ENCODE assay signal across 6 cellular contexts in the genomic region with DNA sequence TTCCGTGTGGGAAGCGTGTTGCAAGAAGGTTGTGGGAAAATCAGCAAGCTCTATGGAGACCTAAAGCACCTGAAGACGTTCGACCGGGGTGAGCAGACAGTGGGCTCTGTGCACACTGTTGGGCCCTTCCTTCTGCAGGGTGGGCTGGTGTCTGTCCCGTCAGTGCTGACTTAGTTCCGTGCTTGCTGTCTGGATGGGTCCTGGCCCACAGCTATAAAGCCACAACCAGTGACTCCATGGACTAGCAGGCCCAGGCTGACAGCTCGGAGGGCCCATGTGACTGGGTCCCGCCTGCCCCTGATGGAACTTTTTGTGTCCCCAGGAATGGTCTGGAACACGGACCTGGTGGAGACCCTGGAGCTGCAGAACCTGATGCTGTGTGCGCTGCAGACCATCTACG. TPM values are rescaled to one million over a fixed set of nuclear protein-coding genes. Genes with fewer than 3 reads are reported as not detected.
"Had no signal": no experiment of that assay in that cellular context is flagged by ENCODE, and none has a peak within 500 bp of the region (broad histone marks: within the 10 kb centered on the region; RNA-seq: fewer than 3 reads in every experiment).

No MANE protein-coding gene starts in this region.

RNA-seq across cellular contexts. Expression of a gene that starts 59.7 kb away (rescaled TPM):
- total RNA-seq: activated T-helper 2 cell treated with anti-CD3 and anti-CD28 coated beads, Interferon-gamma antibody, Interleukin-2, Interleukin-4, amounts not matched to agents 10 μg/mL and 5 μg/mL and 100 μg/mL, durations not matched to agents 14 hours and 24 hours and 36 hours; ascending aorta; chondrocyte; Peyer's patch; SJSA1; T-cell had no signal
